24 cellular contexts compared by ENCODE assay signal in genomic region chr9:121690316-121690715, GRCh38. TPM values are rescaled to one million over a fixed set of nuclear protein-coding genes. Genes with fewer than 3 reads are reported as not detected.
DNase-seq lines count a peak whose midpoint lies in the region; ATAC-seq and TF ChIP-seq lines count a peak whose summit lies in the region.
"Had no signal": no experiment of that assay in that cellular context is flagged by ENCODE, and none has a peak within 500 bp of the region (broad histone marks: within the 10 kb centered on the region; RNA-seq: fewer than 3 reads in every experiment).

No MANE protein-coding gene starts in this region.

- H3K27ac ChIP-seq in cardiac muscle cell, result peak overlapping the region; percentile 24
- H3K27ac ChIP-seq in endodermal cell (ENCODE audit: low read depth, low read length), result no peak overlapping the region
- no peak overlapping the region for H3K27ac ChIP-seq in mucosa of rectum (ENCODE audit: low read depth in 2 of 2, low read length in 2 of 2)
- H3K27ac ChIP-seq in tibial nerve, result no peak overlapping the region
- H3K27ac ChIP-seq: A549 had no signal

- DNase-seq in cardiac muscle cell (ENCODE audit: low read depth in 1 of 2, low spot score in 1 of 2), result no peak
- DNase-seq in Right ventricle myocardium superior, result no peak
- peak; percentile 85 for DNase-seq in endodermal cell
- DNase-seq in tibial nerve (ENCODE audit: low spot score in 2 of 2), result no peak
- DNase-seq in T-helper 1 cell, result no peak
- DNase-seq in stimulated activated CD4-positive, alpha-beta T cell treated with anti-CD3 and anti-CD28 coated beads, Interleukin-1b, Interleukin-23, amount 100 ng/mL, for 48 hours, result no peak
- DNase-seq: activated CD8-positive, alpha-beta memory T cell treated with anti-CD3 and anti-CD28 coated beads, Interleukin-2, amount 50 U/mL, for 4 hours; activated naive CD4-positive, alpha-beta T cell treated with Interleukin-2 at 50 U/mL for 16 hours; aorta; CD4-positive, CD25-positive, alpha-beta regulatory T cell; colonic mucosa; EL; foreskin fibroblast; naive thymus-derived CD4-positive, alpha-beta T cell; NCI-H1694; NCI-H446; SIG-M5; stimulated activated CD4-positive, alpha-beta T cell treated with anti-CD3 and anti-CD28 coated beads, Interleukin-15, amount 100 ng/mL, for 24 hours; stimulated activated naive CD4-positive, alpha-beta T cell treated with Interleukin-2 at 50 U/mL for 16 hours; T-helper 2 cell had no signal

- no peak for TF ChIP-seq EP300 in tibial nerve (IDR thresholded peaks at IDR 0.05)

- H3K9ac ChIP-seq in endodermal cell (ENCODE audit: extremely low read depth, low read length, poor library complexity, severe bottlenecking) (no peak overlapping the region), mucosa of rectum (ENCODE audit: low read depth in 1 of 2, low read length in 2 of 2) (peak overlapping the region; percentile 1 to 3)

- intact Hi-C loops in Right ventricle myocardium superior (cut with DNase I), result loop anchor here (5.0 to 10.0 kb wide), 2 partner anchors 136 to 302 kb away; no protein-coding TSS in a partner anchor

- H3K36me3 Mint-ChIP-seq in endodermal cell (ENCODE audit: low read depth), result peaks cover 7% of the 10 kb centered on the region
- H3K36me3 Mint-ChIP-seq: CD4-positive, CD25-positive, alpha-beta regulatory T cell; naive thymus-derived CD4-positive, alpha-beta T cell had no signal

- H3K9me3 Mint-ChIP-seq in endodermal cell, result no peaks in the 10 kb centered on the region
- H3K9me3 Mint-ChIP-seq: CD4-positive, CD25-positive, alpha-beta regulatory T cell had no signal

- H3K4me1 Mint-ChIP-seq in endodermal cell, result peaks cover 27% of the 10 kb centered on the region
- H3K4me1 Mint-ChIP-seq: CD4-positive, CD25-positive, alpha-beta regulatory T cell; naive thymus-derived CD4-positive, alpha-beta T cell had no signal

- H3K4me3 Mint-ChIP-seq in endodermal cell, result no peak overlapping the region
- H3K4me3 Mint-ChIP-seq: CD4-positive, CD25-positive, alpha-beta regulatory T cell; naive thymus-derived CD4-positive, alpha-beta T cell had no signal

- H3K9me3 ChIP-seq in cardiac muscle cell (ENCODE audit: low read depth) (no peaks in the 10 kb centered on the region), endodermal cell (ENCODE audit: control insufficient read depth, low read length) (no peaks in the 10 kb centered on the region), mucosa of rectum (ENCODE audit: control insufficient read depth in 2 of 2, low read length in 2 of 2) (no peaks in the 10 kb centered on the region), tibial nerve (no peaks in the 10 kb centered on the region)
- H3K9me3 ChIP-seq: A549, colonic mucosa had no signal

- TF ChIP-seq POLR2A in tibial nerve (IDR thresholded peaks at IDR 0.05), result no peak

- H3K27me3 ChIP-seq in cardiac muscle cell (no peaks in the 10 kb centered on the region), endodermal cell (ENCODE audit: control insufficient read depth, insufficient read depth, low read length, poor library complexity, severe bottlenecking) (no peaks in the 10 kb centered on the region), mucosa of rectum (ENCODE audit: control insufficient read depth in 2 of 2, insufficient read depth in 2 of 2, low read length in 2 of 2) (no peaks in the 10 kb centered on the region), tibial nerve (no peaks in the 10 kb centered on the region)
- H3K27me3 ChIP-seq: colonic mucosa had no signal

- WGBS in endodermal cell (ENCODE audit: insufficient coverage in 1 of 2, insufficient read length in 1 of 2), 2 experiments, result 59 to 65% methylated on average over 6 to 8 of the region's 8 CpGs
- WGBS in tibial nerve, 2 donors, result 77 to 83% methylated on average over 8 of the region's 8 CpGs

- H3K27me3 Mint-ChIP-seq in endodermal cell (ENCODE audit: insufficient read depth), result no peaks in the 10 kb centered on the region

- H3K27ac Mint-ChIP-seq in endodermal cell, result peak overlapping the region; percentile 48
- H3K27ac Mint-ChIP-seq: naive thymus-derived CD4-positive, alpha-beta T cell had no signal

- H3K4me1 ChIP-seq in cardiac muscle cell (ENCODE audit: low read depth), result peaks cover 12% of the 10 kb centered on the region
- peaks cover 29% of the 10 kb centered on the region for H3K4me1 ChIP-seq in endodermal cell (ENCODE audit: control insufficient read depth, insufficient read depth, low read length)
- H3K4me1 ChIP-seq in mucosa of rectum (ENCODE audit: control insufficient read depth in 2 of 2, insufficient read depth in 2 of 2, low read length in 2 of 2), result peaks cover 25 to 36% of the 10 kb centered on the region in 2 donors
- H3K4me1 ChIP-seq in tibial nerve, result peaks cover 0 to 16% (median 0%) of the 10 kb centered on the region in 4 donors

- ATAC-seq in Right ventricle myocardium superior (ENCODE audit: poor library complexity), result no peak
- ATAC-seq in activated CD4-positive, CD25-positive, alpha-beta regulatory T cell treated with anti-CD3 and anti-CD28 coated beads, Interleukin-2, amount 50 U/mL, for 24 hours, result no peak
- ATAC-seq: A549; left lobe of liver; naive thymus-derived CD4-positive, alpha-beta T cell had no signal

- no peaks in the 10 kb centered on the region for H3K36me3 ChIP-seq in cardiac muscle cell
- no peaks in the 10 kb centered on the region for H3K36me3 ChIP-seq in endodermal cell (ENCODE audit: control insufficient read depth, insufficient read depth, low read length)
- no peaks in the 10 kb centered on the region for H3K36me3 ChIP-seq in mucosa of rectum (ENCODE audit: control insufficient read depth in 2 of 2, insufficient read depth in 2 of 2, low read length in 2 of 2)
- no peaks in the 10 kb centered on the region for H3K36me3 ChIP-seq in tibial nerve
- H3K36me3 ChIP-seq: colonic mucosa had no signal

- TF ChIP-seq CTCF in cardiac muscle cell (IDR thresholded peaks at IDR 0.05; ENCODE audit: low read depth, low read length) (no peak), endodermal cell (conservative IDR thresholded peaks at IDR 0.05) (no peak), tibial nerve (IDR thresholded peaks at IDR 0.05) (no peak)

- H3K4me3 ChIP-seq in cardiac muscle cell, result no peak overlapping the region
- no peak overlapping the region for H3K4me3 ChIP-seq in endodermal cell (ENCODE audit: low read length)
- no peak overlapping the region for H3K4me3 ChIP-seq in mucosa of rectum (ENCODE audit: low read length in 2 of 2)
- no peak overlapping the region for H3K4me3 ChIP-seq in tibial nerve
- H3K4me3 ChIP-seq: A549, colonic mucosa had no signal

RNA-seq across cellular contexts. Expression of gene DAB2IP, which starts 38.9 kb away (rescaled TPM):
- 105 TPM in 2 replicates for total RNA-seq in cardiac muscle cell
- 25.7 and 31.7 TPM in 2 replicates for polyA plus RNA-seq in cardiac muscle cell
- total RNA-seq in Right ventricle myocardium superior, result 44.7 TPM
- 10 to 100 TPM; 70.7 to 71.0 TPM for total RNA-seq in endodermal cell
- polyA plus RNA-seq in endodermal cell (2013, experiment 1 of 2), result 33.4 TPM
- 36.0 TPM for polyA plus RNA-seq in endodermal cell (2013, experiment 2 of 2)
- 10 to 100 TPM; 35.2 to 56.4 (median 51.4) TPM for total RNA-seq in tibial nerve
- total RNA-seq: CD4-positive, CD25-positive, alpha-beta regulatory T cell had no signal
- polyA plus RNA-seq: CD4-positive, CD25-positive, alpha-beta regulatory T cell; naive thymus-derived CD4-positive, alpha-beta T cell had no signal
